ENCODE assay signal across 22 cellular contexts in the genomic region with DNA sequence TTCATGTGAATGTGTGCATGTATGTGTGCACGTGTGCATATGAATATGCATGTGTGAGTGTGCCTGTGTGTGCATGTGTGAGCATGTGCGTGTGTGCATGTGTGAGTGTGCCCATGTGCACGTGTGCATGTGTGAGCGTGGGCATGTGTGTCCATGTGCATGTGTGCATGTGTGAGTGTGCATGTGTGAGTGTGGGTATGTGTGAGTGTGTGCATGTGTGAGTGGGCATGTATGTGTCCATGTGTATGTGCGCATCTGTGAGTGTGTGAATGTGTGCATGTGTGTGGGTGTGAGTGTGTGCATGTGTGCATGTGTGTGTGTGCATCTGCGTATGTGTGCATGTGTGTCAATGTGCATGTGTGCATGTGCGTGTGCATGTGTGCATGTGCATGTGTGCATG.
"Had no signal": no experiment of that assay in that cellular context is flagged by ENCODE, and none has a peak within 500 bp of the region (broad histone marks: within the 10 kb centered on the region; RNA-seq: fewer than 3 reads in every experiment).

No MANE protein-coding gene starts in this region.

- H3K4me3 ChIP-seq: dorsolateral prefrontal cortex, gastrocnemius medialis, left ventricle myocardium inferior, lung, sigmoid colon, skin epidermis, testis, tibial nerve had no signal

- H3K27me3 ChIP-seq: dorsolateral prefrontal cortex, testis, tibial nerve had no signal

- FAIRE-seq: keratinocyte had no signal

- H3K9me3 Mint-ChIP-seq: immature natural killer cell had no signal

- H3K4me1 Mint-ChIP-seq: stimulated activated naive CD8-positive, alpha-beta T cell treated with anti-CD3 and anti-CD28 coated beads, Interleukin-15, amount 100 ng/mL, for 72 hours had no signal

- H3K4me1 ChIP-seq: gastrocnemius medialis, left ventricle myocardium inferior had no signal

- H3K4me3 Mint-ChIP-seq: immature natural killer cell; naive B cell; nephron progenitor cell; stimulated activated naive B cell treated with anti-CD40 and anti-IgM and Interleukin-4, amounts not matched to agents 10 μg/mL and 1 μg/mL and 100 μg/mL, for 72 hours; stimulated activated naive CD8-positive, alpha-beta T cell treated with anti-CD3 and anti-CD28 coated beads, Interleukin-15, amount 100 ng/mL, for 72 hours had no signal

- H3K27ac ChIP-seq: dorsolateral prefrontal cortex, gastrocnemius medialis, left ventricle myocardium inferior, sigmoid colon, skin epidermis, testis, tibial nerve had no signal

- H3K36me3 Mint-ChIP-seq: naive B cell; stimulated activated naive B cell treated with anti-CD40 and anti-IgM and Interleukin-4, amounts not matched to agents 10 μg/mL and 1 μg/mL and 100 μg/mL, for 72 hours had no signal

- H3K27ac Mint-ChIP-seq: nephron progenitor cell; stimulated activated naive B cell treated with anti-CD40 and anti-IgM and Interleukin-4, amounts not matched to agents 10 μg/mL and 1 μg/mL and 100 μg/mL, for 72 hours; stimulated activated naive CD8-positive, alpha-beta T cell treated with anti-CD3 and anti-CD28 coated beads, Interleukin-15, amount 100 ng/mL, for 72 hours had no signal

- H3K9me3 ChIP-seq: gastrocnemius medialis, left ventricle myocardium inferior, sigmoid colon, testis, tibial nerve had no signal

- DNase-seq: cortex of kidney; dorsolateral prefrontal cortex; effector CD8-positive, alpha-beta T cell; gastrocnemius medialis; immature natural killer cell; left cardiac atrium; left ventricle myocardium inferior; mesendoderm; naive B cell; nephron progenitor cell; posterior cingulate gyrus; sigmoid colon; stimulated activated CD4-positive, alpha-beta T cell treated with anti-CD3 and anti-CD28 coated beads, Interleukin-2, amount 100 ng/mL, for 24 hours; stimulated activated CD4-positive, alpha-beta T cell treated with anti-CD3 and anti-CD28 coated beads, Interleukin-4, amount 100 ng/mL, for 4 hours; stimulated activated naive B cell treated with anti-CD40 and anti-IgM and Interleukin-4, amounts not matched to agents 10 μg/mL and 1 μg/mL and 100 μg/mL, for 72 hours; stimulated activated naive CD8-positive, alpha-beta T cell treated with anti-CD3 and anti-CD28 coated beads, Interleukin-15, amount 100 ng/mL, for 72 hours; testis had no signal

- H3K36me3 ChIP-seq: gastrocnemius medialis, left ventricle myocardium inferior, sigmoid colon, tibial nerve had no signal

- H3K27me3 Mint-ChIP-seq: stimulated activated naive CD8-positive, alpha-beta T cell treated with anti-CD3 and anti-CD28 coated beads, Interleukin-15, amount 100 ng/mL, for 72 hours had no signal

- ATAC-seq: esophagus mucosa; gastrocnemius medialis; left cardiac atrium; stimulated activated naive B cell treated with anti-CD40 and anti-IgM and Interleukin-4, amounts not matched to agents 10 μg/mL and 1 μg/mL and 100 μg/mL, for 72 hours; stimulated activated naive CD8-positive, alpha-beta T cell treated with anti-CD3 and anti-CD28 coated beads, Interleukin-15, amount 100 ng/mL, for 72 hours had no signal
